Comparison of ENCODE assay signal across 8 cellular contexts in the genomic region with DNA sequence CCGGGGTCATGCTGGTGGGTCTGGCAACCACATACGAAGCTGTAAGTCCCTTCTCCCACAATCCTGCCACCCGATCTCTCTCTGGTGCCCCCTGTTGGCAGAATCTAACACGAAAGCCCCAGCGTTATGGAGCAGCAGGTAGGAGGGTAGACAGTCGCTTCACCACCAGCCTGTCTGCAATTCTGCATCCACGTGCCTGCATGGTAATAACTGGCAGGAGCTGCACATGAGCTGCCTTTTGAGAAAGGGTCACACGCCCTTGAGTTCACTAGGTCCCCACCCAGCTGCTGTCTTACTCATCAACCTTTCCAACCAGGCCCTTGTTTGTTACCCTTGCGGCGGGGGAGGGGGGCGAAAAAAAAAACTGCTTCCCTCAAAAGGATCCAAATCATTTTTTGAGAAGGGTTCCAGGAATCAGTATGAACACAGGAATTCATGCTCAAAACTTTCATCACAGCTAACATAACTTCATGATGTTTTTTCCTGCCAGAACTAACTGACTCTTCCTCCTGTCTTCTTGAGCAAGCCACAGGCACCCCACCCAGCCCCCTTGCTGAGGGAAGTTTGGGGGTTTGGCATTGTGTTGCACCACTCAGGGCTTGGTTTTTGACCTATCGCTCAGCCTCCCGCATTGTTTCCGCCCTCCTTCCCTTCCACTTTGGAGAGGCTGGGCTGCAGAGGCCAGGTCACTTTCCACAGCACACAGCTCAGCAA. TPM values are rescaled to one million over a fixed set of nuclear protein-coding genes. Genes with fewer than 3 reads are reported as not detected.
DNase-seq lines count a peak whose midpoint lies in the region; ATAC-seq and TF ChIP-seq lines count a peak whose summit lies in the region.

No MANE protein-coding gene starts in this region.

- DNase-seq in DMS53 (lab: John Stamatoyannopoulos, UW) (peak; percentile 58), DMS53 treated with DMSO at 0.1 percent for 48 hours (lab: John Stamatoyannopoulos, UW; ENCODE audit: unreplicated experiment) (no peak), MM.1S (peak; percentile 58), fibroblast of peridontal ligament (ENCODE audit: extremely low read depth) (peak; percentile 7), neural progenitor cell (ENCODE audit: low spot score) (peak; percentile 53), ureter (ENCODE audit: low spot score) (peak; percentile 64), occipital lobe (lab: John Stamatoyannopoulos, UW) (no peak)
- peak; percentile 57 for DNase-seq in activated CD8-positive, alpha-beta T cell treated with anti-CD3 and anti-CD28 coated beads, Interleukin-2, amount 10 ng/mL, durations not matched to agents 7 days and 5 days

- no peaks in the 10 kb centered on the region for H3K4me1 ChIP-seq in MM.1S (ENCODE audit: low read length)
- peaks cover 18% of the 10 kb centered on the region for H3K4me1 ChIP-seq in neural progenitor cell

- H3K9me3 ChIP-seq in MM.1S (replicated peaks; ENCODE audit: insufficient read depth, low read length) = no peaks in the 10 kb centered on the region
- H3K9me3 ChIP-seq in neural progenitor cell (ENCODE audit: low read depth) = no peaks in the 10 kb centered on the region

- POLR2A ChIA-PET in activated CD8-positive, alpha-beta T cell treated with anti-CD3 and anti-CD28 coated beads, Interleukin-2, amount 10 ng/mL, durations not matched to agents 7 days and 5 days (lab: Charles Lee) = no interaction called here

- peak; percentile 75 for TF ChIP-seq CTCF in MM.1S (IDR thresholded peaks at IDR 0.05; ENCODE audit: low read length)
- TF ChIP-seq CTCF in neural progenitor cell (IDR thresholded peaks at IDR 0.05) = peak; percentile 62

- CTCF ChIA-PET in activated CD8-positive, alpha-beta T cell treated with anti-CD3 and anti-CD28 coated beads, Interleukin-2, amount 10 ng/mL, durations not matched to agents 7 days and 5 days (lab: Charles Lee) = interaction anchor here (0.6 to 2.8 kb wide), 14 partner anchors 8 to 912 kb away, joined by 3 to 8 read pairs (median 4); no protein-coding TSS in a partner anchor

- no peaks in the 10 kb centered on the region for H4K20me1 ChIP-seq in MM.1S (ENCODE audit: insufficient read depth, low read length)
- H4K20me1 ChIP-seq in neural progenitor cell (ENCODE audit: low read depth) = no peaks in the 10 kb centered on the region

- H3K27me3 Mint-ChIP-seq in activated CD8-positive, alpha-beta T cell treated with anti-CD3 and anti-CD28 coated beads, Interleukin-2, amount 10 ng/mL, durations not matched to agents 7 days and 5 days (ENCODE audit: low read depth) = peaks cover 11% of the 10 kb centered on the region
- peaks cover 6% of the 10 kb centered on the region for H3K27me3 Mint-ChIP-seq in neural progenitor cell (ENCODE audit: insufficient read depth, low read depth)

- no peaks in the 10 kb centered on the region for H3F3A ChIP-seq in MM.1S (ENCODE audit: insufficient read depth, low read length)
- H3F3A ChIP-seq in neural progenitor cell (ENCODE audit: low read depth) = peaks cover 7% of the 10 kb centered on the region

- H3K4me3 Mint-ChIP-seq in activated CD8-positive, alpha-beta T cell treated with anti-CD3 and anti-CD28 coated beads, Interleukin-2, amount 10 ng/mL, durations not matched to agents 7 days and 5 days = no peak overlapping the region
- no peak overlapping the region for H3K4me3 Mint-ChIP-seq in neural progenitor cell

- H3K27ac Mint-ChIP-seq in activated CD8-positive, alpha-beta T cell treated with anti-CD3 and anti-CD28 coated beads, Interleukin-2, amount 10 ng/mL, durations not matched to agents 7 days and 5 days = no peak overlapping the region
- no peak overlapping the region for H3K27ac Mint-ChIP-seq in neural progenitor cell

- no peaks in the 10 kb centered on the region for H3K9me2 ChIP-seq in MM.1S (replicated peaks; ENCODE audit: insufficient read depth, low read length)

- H3K9ac ChIP-seq in MM.1S (ENCODE audit: low read length) = no peak overlapping the region
- no peak overlapping the region for H3K9ac ChIP-seq in neural progenitor cell

- no peak overlapping the region for H3K4me2 ChIP-seq in MM.1S (ENCODE audit: low read depth, low read length)
- H3K4me2 ChIP-seq in neural progenitor cell = no peak overlapping the region

- H3K4me3 ChIP-seq in MM.1S (ENCODE audit: low read length) = no peak overlapping the region
- H3K4me3 ChIP-seq in neural progenitor cell = no peak overlapping the region

- H2AFZ ChIP-seq in MM.1S (ENCODE audit: low read length) (0 out of 2 replicates have a peak overlapping the region, but pooled peaks have one; percentile 10), neural progenitor cell (replicated peaks) (no peak overlapping the region)

- no peak overlapping the region for H3K27ac ChIP-seq in MM.1S (ENCODE audit: low read length)
- H3K27ac ChIP-seq in neural progenitor cell = no peak overlapping the region

- H3K79me2 ChIP-seq in MM.1S (ENCODE audit: low read length) (no peaks in the 10 kb centered on the region), neural progenitor cell (ENCODE audit: low read depth) (no peaks in the 10 kb centered on the region)

- ATAC-seq in activated CD8-positive, alpha-beta T cell treated with anti-CD3 and anti-CD28 coated beads, Interleukin-2, amount 10 ng/mL, durations not matched to agents 7 days and 5 days = peak; percentile 39

- H3K27me3 ChIP-seq in MM.1S (replicated peaks; ENCODE audit: insufficient read depth, low read length) (no peaks in the 10 kb centered on the region), neural progenitor cell (peaks cover 68% of the 10 kb centered on the region)

- no peaks in the 10 kb centered on the region for H3K9me3 Mint-ChIP-seq in activated CD8-positive, alpha-beta T cell treated with anti-CD3 and anti-CD28 coated beads, Interleukin-2, amount 10 ng/mL, durations not matched to agents 7 days and 5 days (ENCODE audit: insufficient read depth)
- no peaks in the 10 kb centered on the region for H3K9me3 Mint-ChIP-seq in neural progenitor cell

- no peaks in the 10 kb centered on the region for H3K36me3 ChIP-seq in MM.1S (replicated peaks; ENCODE audit: insufficient read depth, low read length)
- no peaks in the 10 kb centered on the region for H3K36me3 ChIP-seq in neural progenitor cell

- H3K36me3 Mint-ChIP-seq in activated CD8-positive, alpha-beta T cell treated with anti-CD3 and anti-CD28 coated beads, Interleukin-2, amount 10 ng/mL, durations not matched to agents 7 days and 5 days (ENCODE audit: low read depth) = no peaks in the 10 kb centered on the region
- H3K36me3 Mint-ChIP-seq in neural progenitor cell = no peaks in the 10 kb centered on the region

- H3K4me1 Mint-ChIP-seq in activated CD8-positive, alpha-beta T cell treated with anti-CD3 and anti-CD28 coated beads, Interleukin-2, amount 10 ng/mL, durations not matched to agents 7 days and 5 days (ENCODE audit: low read depth) = peaks cover 12% of the 10 kb centered on the region
- peaks cover 33% of the 10 kb centered on the region for H3K4me1 Mint-ChIP-seq in neural progenitor cell

RNA-seq across cellular contexts. Expression of a gene that starts 19.6 kb away (rescaled TPM):
- total RNA-seq in activated CD8-positive, alpha-beta T cell treated with anti-CD3 and anti-CD28 coated beads, Interleukin-2, amount 10 ng/mL, durations not matched to agents 7 days and 5 days = not detected
- total RNA-seq in neural progenitor cell (ENCODE audit: low replicate concordance) = not detected in 2 replicates
- not detected for total RNA-seq in ureter
- total RNA-seq in occipital lobe = not detected

Comparison
In these comparisons a context has a peak if more than half of its experiments do, and no peak if none do; other contexts are left out.
1. DNase-seq: peak in DMS53 (single experiment), MM.1S (single experiment), activated CD8-positive, alpha-beta T cell treated with anti-CD3 and anti-CD28 coated beads, Interleukin-2, amount 10 ng/mL, durations not matched to agents 7 days and 5 days (single experiment), fibroblast of peridontal ligament (single experiment), neural progenitor cell (single experiment) and ureter (single experiment); none in DMS53 treated with DMSO at 0.1 percent for 48 hours (single experiment) and occipital lobe (single experiment).